1 cellular context compared by ENCODE assay signal in genomic region chr17:17237026-17237799, GRCh38.
TF ChIP-seq lines count a peak whose summit lies in the region.

FLCN (minus strand) TSS chr17:17237168; CDS start chr17:17228137, 9,031 bp downstream.

TF ChIP-seq in H1, 55 proteins besides CTCF, POLR2A, EP300 and RAD21 (continued from another document):
- peak; percentile 94 for TF ChIP-seq USF2 (IDR thresholded peaks at IDR 0.05; ENCODE audit: low read length)
- peak; percentile 67 for TF ChIP-seq ASH2L (IDR thresholded peaks at IDR 0.05; ENCODE audit: low read length)
- TF ChIP-seq SRF (IDR thresholded peaks at IDR 0.05; ENCODE audit: low read depth, low read length), result no peak
- peak; percentile 37 for TF ChIP-seq MAX (IDR thresholded peaks at IDR 0.05)
- TF ChIP-seq TEAD4 (IDR thresholded peaks at IDR 0.05; ENCODE audit: low read depth, low read length), result no peak
- TF ChIP-seq KDM1A (IDR thresholded peaks at IDR 0.05; ENCODE audit: borderline replicate concordance, low read length), result no peak
- TF ChIP-seq BACH1 (IDR thresholded peaks at IDR 0.05; ENCODE audit: low read length), result peak; percentile 90; the same call in 1 of the 2 replicates
- TF ChIP-seq CBX8 (IDR thresholded peaks at IDR 0.05; ENCODE audit: borderline replicate concordance, low read depth, low read length), result no peak
- TF ChIP-seq POLR2AphosphoS5 (IDR thresholded peaks at IDR 0.05; ENCODE audit: low read depth, low read length), result peak; percentile 65; the same call in 1 of the 2 replicates
- no peak for TF ChIP-seq SAP30 (IDR thresholded peaks at IDR 0.05; ENCODE audit: insufficient read depth, insufficient replicate concordance, low read length)
- TF ChIP-seq BCL11A (IDR thresholded peaks at IDR 0.05; ENCODE audit: low read depth in 2 of 2, low read length in 2 of 2), result no peak
- TF ChIP-seq RBBP5 (IDR thresholded peaks at IDR 0.05; ENCODE audit: borderline replicate concordance, low read depth, low read length), result no peak; the same call in 1 of the 2 replicates
- no peak for TF ChIP-seq NANOG (IDR thresholded peaks at IDR 0.05; ENCODE audit: insufficient read depth, low read depth, low read length, poor library complexity, severe bottlenecking)
- TF ChIP-seq EGR1 (IDR thresholded peaks at IDR 0.05; ENCODE audit: borderline replicate concordance, low read depth, low read length), result peak; percentile 45
- TF ChIP-seq JUND (IDR thresholded peaks at IDR 0.05; ENCODE audit: low read length), result peak; percentile 96
- no peak for TF ChIP-seq EZH2 (IDR thresholded peaks at IDR 0.05; ENCODE audit: low read depth, low read length, severe bottlenecking)
- TF ChIP-seq CHD1 (IDR thresholded peaks at IDR 0.05; ENCODE audit: low read depth, low read length), result peak; percentile 93
- TF ChIP-seq TAF1 (IDR thresholded peaks at IDR 0.05; ENCODE audit: low read depth, low read length), result peak; percentile 58
- peak; percentile 91 for TF ChIP-seq PHF8 (conservative IDR thresholded peaks at IDR 0.05; ENCODE audit: low read depth, low read length)
- no peak for TF ChIP-seq RNF2 (IDR thresholded peaks at IDR 0.05; ENCODE audit: borderline replicate concordance, low read depth, low read length, missing control alignments, poor library complexity, severe bottlenecking)
- TF ChIP-seq SIX5 (IDR thresholded peaks at IDR 0.05; ENCODE audit: low read depth, low read length), result peak; percentile 29; the same call in 1 of the 2 replicates
- TF ChIP-seq SIN3A (conservative IDR thresholded peaks at IDR 0.05 in 1 of 2, IDR thresholded peaks at IDR 0.05 in 1 of 2; ENCODE audit: low read depth in 1 of 2, low read length in 2 of 2), result peak; percentile 26 to 63; a peak in 1 of 4 replicates
- TF ChIP-seq SUZ12 (IDR thresholded peaks at IDR 0.05; ENCODE audit: low read length), result no peak
- TF ChIP-seq SP2 (IDR thresholded peaks at IDR 0.05; ENCODE audit: low read length), result no peak
- peak; percentile 67; the same call in 1 of the 2 replicates for TF ChIP-seq SP4 (IDR thresholded peaks at IDR 0.05; ENCODE audit: low read length)
- 0 out of 2 replicates have a peak, but pooled peaks have one; percentile 49 for TF ChIP-seq SP1 (IDR thresholded peaks at IDR 0.05; ENCODE audit: low read depth, low read length)
- TF ChIP-seq KDM4A (IDR thresholded peaks at IDR 0.05; ENCODE audit: low read depth, low read length, severe bottlenecking), result peak; percentile 96
- no peak for TF ChIP-seq GABPA (IDR thresholded peaks at IDR 0.05; ENCODE audit: borderline replicate concordance, insufficient read depth, low read length)
- TF ChIP-seq TBP (IDR thresholded peaks at IDR 0.05; ENCODE audit: low read depth, low read length), result peak; percentile 65
- no peak for TF ChIP-seq CHD7 (IDR thresholded peaks at IDR 0.05; ENCODE audit: insufficient replicate concordance, low read length)
- TF ChIP-seq CEBPB (IDR thresholded peaks at IDR 0.05; ENCODE audit: low read depth, low read length), result no peak
- TF ChIP-seq BRCA1 (IDR thresholded peaks at IDR 0.05; ENCODE audit: low read depth, low read length), result no peak; the same call in 1 of the 2 replicates
TF ChIP-seq in H1: peak in this region for 18.
